ENCODE assay signal across 17 cellular contexts in the genomic region with DNA sequence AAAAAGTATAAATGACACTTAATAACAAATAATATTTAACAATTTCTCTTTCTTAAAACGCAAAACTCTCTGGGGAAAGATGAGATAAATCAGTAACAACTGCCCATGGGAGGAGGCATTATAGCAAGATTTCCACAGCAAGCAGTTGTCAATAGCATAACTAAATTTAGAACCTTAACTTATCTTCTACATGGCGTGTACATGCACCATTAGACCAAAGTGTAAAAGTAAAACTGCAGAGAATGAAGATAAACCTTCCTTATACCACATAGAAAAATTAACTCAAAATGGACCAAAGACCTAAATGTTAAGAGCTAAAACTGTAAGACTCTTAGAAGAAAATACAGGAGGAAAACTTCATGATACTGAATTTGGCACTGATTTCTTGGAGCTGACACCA. TPM values are rescaled to one million over a fixed set of nuclear protein-coding genes. Genes with fewer than 3 reads are reported as not detected.
A peak's percentile ranks its signal among the peaks of the same experiment; 100 is the strongest.
DNase-seq lines count a peak whose midpoint lies in the region; ATAC-seq, FAIRE-seq and TF ChIP-seq lines count a peak whose summit lies in the region.
"Had no signal": no experiment of that assay in that cellular context is flagged by ENCODE, and none has a peak within 500 bp of the region (broad histone marks: within the 10 kb centered on the region; RNA-seq: fewer than 3 reads in every experiment).

No MANE protein-coding gene starts in this region.

- H3K27ac Mint-ChIP-seq in natural killer cell = peak overlapping the region; percentile 82 to 93
- peak overlapping the region in 1 of 2 donors; percentile 89 for H3K27ac Mint-ChIP-seq in natural killer cell treated with Interleukin-12 subunit alpha and Interleukin-12 subunit beta and Interleukin-15 and Interleukin-18, amount 100 ng/mL, for 72 hours
- peak overlapping the region; percentile 27 for H3K27ac Mint-ChIP-seq in activated T-helper 1 cell treated with anti-CD3 and anti-CD28 coated beads, Interleukin-12 subunit alpha, Interleukin-12 subunit beta, Interleukin-2, Interleukin-4 antibody, amounts not matched to agents 30 ng/mL and 10 ng/mL and 1 ng/mL, durations not matched to agents 14 hours and 24 hours and 36 hours
- peak overlapping the region; percentile 37 for H3K27ac Mint-ChIP-seq in stimulated activated naive B cell treated with anti-CD40 and anti-IgM and Interleukin-4, amounts not matched to agents 10 μg/mL and 1 μg/mL and 100 μg/mL, for 72 hours
- H3K27ac Mint-ChIP-seq: GM23338 had no signal

- intact Hi-C loops in natural killer cell (cut with micrococcal nuclease) = no loop called here
- intact Hi-C loops in activated T-helper 1 cell treated with anti-CD3 and anti-CD28 coated beads, Interleukin-12 subunit alpha, Interleukin-12 subunit beta, Interleukin-2, Interleukin-4 antibody, amounts not matched to agents 30 ng/mL and 10 ng/mL and 1 ng/mL, durations not matched to agents 14 hours and 24 hours and 36 hours (cut with micrococcal nuclease) = no loop called here

- H3K4me3 Mint-ChIP-seq in natural killer cell = peak overlapping the region; percentile 33
- no peak overlapping the region for H3K4me3 Mint-ChIP-seq in natural killer cell treated with Interleukin-12 subunit alpha and Interleukin-12 subunit beta and Interleukin-15 and Interleukin-18, amount 100 ng/mL, for 72 hours
- no peak overlapping the region for H3K4me3 Mint-ChIP-seq in activated T-helper 1 cell treated with anti-CD3 and anti-CD28 coated beads, Interleukin-12 subunit alpha, Interleukin-12 subunit beta, Interleukin-2, Interleukin-4 antibody, amounts not matched to agents 30 ng/mL and 10 ng/mL and 1 ng/mL, durations not matched to agents 14 hours and 24 hours and 36 hours
- H3K4me3 Mint-ChIP-seq in stimulated activated naive B cell treated with anti-CD40 and anti-IgM and Interleukin-4, amounts not matched to agents 10 μg/mL and 1 μg/mL and 100 μg/mL, for 72 hours = no peak overlapping the region
- H3K4me3 Mint-ChIP-seq: GM23338 had no signal

- peaks cover 39 to 61% of the 10 kb centered on the region in 2 donors for H3K4me1 Mint-ChIP-seq in natural killer cell
- H3K4me1 Mint-ChIP-seq in natural killer cell treated with Interleukin-12 subunit alpha and Interleukin-12 subunit beta and Interleukin-15 and Interleukin-18, amount 100 ng/mL, for 72 hours (ENCODE audit: low read depth in 2 of 2) = peaks cover 32 to 35% of the 10 kb centered on the region in 2 donors
- peaks cover 53% of the 10 kb centered on the region for H3K4me1 Mint-ChIP-seq in activated T-helper 1 cell treated with anti-CD3 and anti-CD28 coated beads, Interleukin-12 subunit alpha, Interleukin-12 subunit beta, Interleukin-2, Interleukin-4 antibody, amounts not matched to agents 30 ng/mL and 10 ng/mL and 1 ng/mL, durations not matched to agents 14 hours and 24 hours and 36 hours (ENCODE audit: low read depth)
- H3K4me1 Mint-ChIP-seq in stimulated activated naive B cell treated with anti-CD40 and anti-IgM and Interleukin-4, amounts not matched to agents 10 μg/mL and 1 μg/mL and 100 μg/mL, for 72 hours = peaks cover 16 to 31% of the 10 kb centered on the region in 2 donors

- H3K36me3 Mint-ChIP-seq in natural killer cell = no peaks in the 10 kb centered on the region
- H3K36me3 Mint-ChIP-seq in natural killer cell treated with Interleukin-12 subunit alpha and Interleukin-12 subunit beta and Interleukin-15 and Interleukin-18, amount 100 ng/mL, for 72 hours = no peaks in the 10 kb centered on the region
- H3K36me3 Mint-ChIP-seq in activated T-helper 1 cell treated with anti-CD3 and anti-CD28 coated beads, Interleukin-12 subunit alpha, Interleukin-12 subunit beta, Interleukin-2, Interleukin-4 antibody, amounts not matched to agents 30 ng/mL and 10 ng/mL and 1 ng/mL, durations not matched to agents 14 hours and 24 hours and 36 hours (ENCODE audit: low read depth) = peaks cover 2% of the 10 kb centered on the region
- peaks cover 0 to 2% of the 10 kb centered on the region in 2 donors for H3K36me3 Mint-ChIP-seq in stimulated activated naive B cell treated with anti-CD40 and anti-IgM and Interleukin-4, amounts not matched to agents 10 μg/mL and 1 μg/mL and 100 μg/mL, for 72 hours

- no peaks in the 10 kb centered on the region for H3K27me3 Mint-ChIP-seq in natural killer cell (ENCODE audit: low read depth in 2 of 2)
- H3K27me3 Mint-ChIP-seq in natural killer cell treated with Interleukin-12 subunit alpha and Interleukin-12 subunit beta and Interleukin-15 and Interleukin-18, amount 100 ng/mL, for 72 hours = no peaks in the 10 kb centered on the region
- peaks cover 5% of the 10 kb centered on the region for H3K27me3 Mint-ChIP-seq in activated T-helper 1 cell treated with anti-CD3 and anti-CD28 coated beads, Interleukin-12 subunit alpha, Interleukin-12 subunit beta, Interleukin-2, Interleukin-4 antibody, amounts not matched to agents 30 ng/mL and 10 ng/mL and 1 ng/mL, durations not matched to agents 14 hours and 24 hours and 36 hours (ENCODE audit: insufficient read depth)
- no peaks in the 10 kb centered on the region for H3K27me3 Mint-ChIP-seq in stimulated activated naive B cell treated with anti-CD40 and anti-IgM and Interleukin-4, amounts not matched to agents 10 μg/mL and 1 μg/mL and 100 μg/mL, for 72 hours

- TF ChIP-seq CTCF in natural killer cell (IDR thresholded peaks at IDR 0.05) = no peak

- TF ChIP-seq POLR2A in GM12892 (IDR thresholded peaks at IDR 0.05; ENCODE audit: low read depth, low read length) = no peak

- no peak for FAIRE-seq in GM12892 (lab: Jason Lieb, UNC)

- no peaks in the 10 kb centered on the region for H3K9me3 Mint-ChIP-seq in natural killer cell
- no peaks in the 10 kb centered on the region for H3K9me3 Mint-ChIP-seq in natural killer cell treated with Interleukin-12 subunit alpha and Interleukin-12 subunit beta and Interleukin-15 and Interleukin-18, amount 100 ng/mL, for 72 hours
- no peaks in the 10 kb centered on the region for H3K9me3 Mint-ChIP-seq in activated T-helper 1 cell treated with anti-CD3 and anti-CD28 coated beads, Interleukin-12 subunit alpha, Interleukin-12 subunit beta, Interleukin-2, Interleukin-4 antibody, amounts not matched to agents 30 ng/mL and 10 ng/mL and 1 ng/mL, durations not matched to agents 14 hours and 24 hours and 36 hours
- H3K9me3 Mint-ChIP-seq in stimulated activated naive B cell treated with anti-CD40 and anti-IgM and Interleukin-4, amounts not matched to agents 10 μg/mL and 1 μg/mL and 100 μg/mL, for 72 hours = no peaks in the 10 kb centered on the region
- H3K9me3 Mint-ChIP-seq: GM23338 had no signal

- no peak for DNase-seq in natural killer cell
- no peak for DNase-seq in natural killer cell treated with Interleukin-12 subunit alpha and Interleukin-12 subunit beta and Interleukin-15 and Interleukin-18, amount 100 ng/mL, for 72 hours (ENCODE audit: low spot score)
- DNase-seq in activated T-helper 1 cell treated with anti-CD3 and anti-CD28 coated beads, Interleukin-12 subunit alpha, Interleukin-12 subunit beta, Interleukin-2, Interleukin-4 antibody, amounts not matched to agents 30 ng/mL and 10 ng/mL and 1 ng/mL, durations not matched to agents 14 hours and 24 hours and 36 hours (ENCODE audit: low spot score) = no peak
- no peak for DNase-seq in stimulated activated naive B cell treated with anti-CD40 and anti-IgM and Interleukin-4, amounts not matched to agents 10 μg/mL and 1 μg/mL and 100 μg/mL, for 72 hours
- DNase-seq in inferior parietal cortex (ENCODE audit: extremely low spot score) = no peak
- DNase-seq in SIG-M5 (lab: John Stamatoyannopoulos, UW) = no peak
- DNase-seq in GM12892 (ENCODE audit: insufficient read length) = no peak
- DNase-seq: ACHN, MM.1S, NCI-H1105 treated with DMSO at 0.1 percent for 48 hours, NCI-H1930, NCI-H2171 treated with DMSO at 0.1 percent for 48 hours, NCI-H510A, Peyer's patch, SHP77 had no signal

- ATAC-seq in natural killer cell = peak in 1 of 3 donors; percentile 77
- ATAC-seq in natural killer cell treated with Interleukin-12 subunit alpha and Interleukin-12 subunit beta and Interleukin-15 and Interleukin-18, amount 100 ng/mL, for 72 hours = no peak
- peak; percentile 64 for ATAC-seq in HG02798 (IDR thresholded peaks at IDR 0.05; ENCODE audit: poor library complexity, unreplicated experiment)
- no peak for ATAC-seq in stimulated activated naive B cell treated with anti-CD40 and anti-IgM and Interleukin-4, amounts not matched to agents 10 μg/mL and 1 μg/mL and 100 μg/mL, for 72 hours (replicated peaks)
- ATAC-seq: GM23338 had no signal

RNA-seq across cellular contexts. Expression of gene MYO5A, which starts 39.9 kb away (rescaled TPM):
- total RNA-seq in natural killer cell = 10 to 100 TPM; 42.8 to 51.5 (median 44.4) TPM
- 10 to 100 TPM; 42.4 to 49.5 TPM for total RNA-seq in natural killer cell treated with Interleukin-12 subunit alpha and Interleukin-12 subunit beta and Interleukin-15 and Interleukin-18, amount 100 ng/mL, for 72 hours
- total RNA-seq in activated T-helper 1 cell treated with anti-CD3 and anti-CD28 coated beads, Interleukin-12 subunit alpha, Interleukin-12 subunit beta, Interleukin-2, Interleukin-4 antibody, amounts not matched to agents 30 ng/mL and 10 ng/mL and 1 ng/mL, durations not matched to agents 14 hours and 24 hours and 36 hours = 26.2 and 27.8 TPM in 2 replicates
- 16.9 TPM for polyA plus RNA-seq in GM12892 (2012; ENCODE audit: missing spikeins)
